ENCODE assay signal across 15 cellular contexts in genomic region chr12:31005944-31006361, GRCh38.
DNase-seq lines count a peak whose midpoint lies in the region; ATAC-seq and TF ChIP-seq lines count a peak whose summit lies in the region.
"Had no signal": no experiment of that assay in that cellular context is flagged by ENCODE, and none has a peak within 500 bp of the region (broad histone marks: within the 10 kb centered on the region; RNA-seq: fewer than 3 reads in every experiment).

No MANE protein-coding gene starts in this region.

- in situ Hi-C loops in G401 (cut with HindIII; ENCODE audit: low sequenced_read_pairs) = no loop called here

- H3K36me3 ChIP-seq in SJCRH30 (no peaks in the 10 kb centered on the region), smooth muscle cell (ENCODE audit: low read depth) (no peaks in the 10 kb centered on the region)
- H3K36me3 ChIP-seq: tibial artery had no signal

- H3K9me3 Mint-ChIP-seq in activated CD4-positive, alpha-beta memory T cell treated with anti-CD3 and anti-CD28 coated beads for 36 hours = no peaks in the 10 kb centered on the region
- no peaks in the 10 kb centered on the region for H3K9me3 Mint-ChIP-seq in activated CD4-positive, alpha-beta memory T cell treated with anti-CD3 and anti-CD28 coated beads, Interleukin-2, amount 10 ng/mL, durations not matched to agents 7 days and 5 days
- H3K9me3 Mint-ChIP-seq: central memory CD8-positive, alpha-beta T cell; IgD-negative memory B cell; natural killer cell treated with Interleukin-12 subunit alpha and Interleukin-12 subunit beta and Interleukin-15 and Interleukin-18, amount 100 ng/mL, for 72 hours had no signal

- no peaks in the 10 kb centered on the region for H3K4me1 Mint-ChIP-seq in activated CD4-positive, alpha-beta memory T cell treated with anti-CD3 and anti-CD28 coated beads for 36 hours (ENCODE audit: low read depth)
- peaks cover 2% of the 10 kb centered on the region for H3K4me1 Mint-ChIP-seq in activated CD4-positive, alpha-beta memory T cell treated with anti-CD3 and anti-CD28 coated beads, Interleukin-2, amount 10 ng/mL, durations not matched to agents 7 days and 5 days
- H3K4me1 Mint-ChIP-seq: central memory CD8-positive, alpha-beta T cell; IgD-negative memory B cell had no signal

- ATAC-seq in HG03045 (IDR thresholded peaks at IDR 0.05; ENCODE audit: unreplicated experiment) (no peak), HG03520 (IDR thresholded peaks at IDR 0.05; ENCODE audit: unreplicated experiment) (no peak)
- ATAC-seq: natural killer cell treated with Interleukin-12 subunit alpha and Interleukin-12 subunit beta and Interleukin-15 and Interleukin-18, amount 100 ng/mL, for 72 hours had no signal

- H2AFZ ChIP-seq in smooth muscle cell (ENCODE audit: low read depth) = no peak overlapping the region

- H4K20me1 ChIP-seq in smooth muscle cell (ENCODE audit: low read depth) = no peaks in the 10 kb centered on the region

- H3K9me3 ChIP-seq in SJCRH30 (replicated peaks) (no peaks in the 10 kb centered on the region), smooth muscle cell (replicated peaks; ENCODE audit: low read depth) (no peaks in the 10 kb centered on the region)
- H3K9me3 ChIP-seq: tibial artery had no signal

- POLR2A ChIA-PET in activated CD4-positive, alpha-beta memory T cell treated with anti-CD3 and anti-CD28 coated beads for 36 hours (lab: Charles Lee) = no interaction called here
- POLR2A ChIA-PET in activated CD4-positive, alpha-beta memory T cell treated with anti-CD3 and anti-CD28 coated beads, Interleukin-2, amount 10 ng/mL, durations not matched to agents 7 days and 5 days (lab: Charles Lee) = no interaction called here

- H3K4me3 Mint-ChIP-seq in activated CD4-positive, alpha-beta memory T cell treated with anti-CD3 and anti-CD28 coated beads for 36 hours = no peak overlapping the region
- no peak overlapping the region for H3K4me3 Mint-ChIP-seq in activated CD4-positive, alpha-beta memory T cell treated with anti-CD3 and anti-CD28 coated beads, Interleukin-2, amount 10 ng/mL, durations not matched to agents 7 days and 5 days
- H3K4me3 Mint-ChIP-seq: central memory CD8-positive, alpha-beta T cell; IgD-negative memory B cell; natural killer cell treated with Interleukin-12 subunit alpha and Interleukin-12 subunit beta and Interleukin-15 and Interleukin-18, amount 100 ng/mL, for 72 hours had no signal

- H3K27me3 ChIP-seq in SJCRH30 (no peaks in the 10 kb centered on the region), smooth muscle cell (ENCODE audit: low read depth) (no peaks in the 10 kb centered on the region)
- H3K27me3 ChIP-seq: tibial artery had no signal

- H3K4me2 ChIP-seq in smooth muscle cell = no peak overlapping the region

- H3K4me3 ChIP-seq in SJCRH30 = no peak overlapping the region
- H3K4me3 ChIP-seq in fibroblast of the aortic adventitia (ENCODE audit: low read depth, low read length) = no peak overlapping the region
- H3K4me3 ChIP-seq in smooth muscle cell = no peak overlapping the region
- H3K4me3 ChIP-seq: tibial artery had no signal

- H3K27ac Mint-ChIP-seq in activated CD4-positive, alpha-beta memory T cell treated with anti-CD3 and anti-CD28 coated beads for 36 hours = no peak overlapping the region
- no peak overlapping the region for H3K27ac Mint-ChIP-seq in activated CD4-positive, alpha-beta memory T cell treated with anti-CD3 and anti-CD28 coated beads, Interleukin-2, amount 10 ng/mL, durations not matched to agents 7 days and 5 days
- H3K27ac Mint-ChIP-seq: IgD-negative memory B cell; natural killer cell treated with Interleukin-12 subunit alpha and Interleukin-12 subunit beta and Interleukin-15 and Interleukin-18, amount 100 ng/mL, for 72 hours had no signal

- H3K27me3 Mint-ChIP-seq in activated CD4-positive, alpha-beta memory T cell treated with anti-CD3 and anti-CD28 coated beads for 36 hours = no peaks in the 10 kb centered on the region
- peaks cover 3% of the 10 kb centered on the region for H3K27me3 Mint-ChIP-seq in activated CD4-positive, alpha-beta memory T cell treated with anti-CD3 and anti-CD28 coated beads, Interleukin-2, amount 10 ng/mL, durations not matched to agents 7 days and 5 days

- H3K79me2 ChIP-seq in smooth muscle cell (ENCODE audit: low read depth) = no peaks in the 10 kb centered on the region

- CTCF ChIA-PET in activated CD4-positive, alpha-beta memory T cell treated with anti-CD3 and anti-CD28 coated beads for 36 hours (lab: Charles Lee) = no interaction called here
- CTCF ChIA-PET in activated CD4-positive, alpha-beta memory T cell treated with anti-CD3 and anti-CD28 coated beads, Interleukin-2, amount 10 ng/mL, durations not matched to agents 7 days and 5 days (lab: Charles Lee) = no interaction called here

- peaks cover 34% of the 10 kb centered on the region for H3K4me1 ChIP-seq in SJCRH30
- no peaks in the 10 kb centered on the region for H3K4me1 ChIP-seq in smooth muscle cell (ENCODE audit: low read depth)
- H3K4me1 ChIP-seq: tibial artery had no signal

- no peak overlapping the region for H3K9ac ChIP-seq in smooth muscle cell (ENCODE audit: low read depth)

- no peaks in the 10 kb centered on the region for H3F3A ChIP-seq in smooth muscle cell (ENCODE audit: low read depth)

- peak; percentile 6 for DNase-seq in activated CD4-positive, alpha-beta memory T cell treated with anti-CD3 and anti-CD28 coated beads for 36 hours
- DNase-seq in activated CD4-positive, alpha-beta memory T cell treated with anti-CD3 and anti-CD28 coated beads, Interleukin-2, amount 10 ng/mL, durations not matched to agents 7 days and 5 days = no peak
- DNase-seq in SJCRH30 = peak; percentile 71 to 79
- peak; percentile 27 for DNase-seq in fibroblast of the aortic adventitia (ENCODE audit: low read depth)
- no peak for DNase-seq in smooth muscle cell (lab: John Stamatoyannopoulos, UW; ENCODE audit: unreplicated experiment)
- no peak for DNase-seq in G401 (ENCODE audit: low spot score)
- DNase-seq: 8988T; hypothalamus; stimulated activated CD4-positive, alpha-beta T cell treated with anti-CD3 and anti-CD28 coated beads, Interleukin-4, amount 100 ng/mL, for 1 hour had no signal

- peak overlapping the region; percentile 57 for H3K27ac ChIP-seq in SJCRH30
- H3K27ac ChIP-seq in smooth muscle cell (ENCODE audit: low read depth) = peak overlapping the region; percentile 22
- H3K27ac ChIP-seq: tibial artery had no signal

- no peaks in the 10 kb centered on the region for H3K36me3 Mint-ChIP-seq in activated CD4-positive, alpha-beta memory T cell treated with anti-CD3 and anti-CD28 coated beads for 36 hours
- no peaks in the 10 kb centered on the region for H3K36me3 Mint-ChIP-seq in activated CD4-positive, alpha-beta memory T cell treated with anti-CD3 and anti-CD28 coated beads, Interleukin-2, amount 10 ng/mL, durations not matched to agents 7 days and 5 days (ENCODE audit: low read depth)
- H3K36me3 Mint-ChIP-seq: IgD-negative memory B cell; natural killer cell treated with Interleukin-12 subunit alpha and Interleukin-12 subunit beta and Interleukin-15 and Interleukin-18, amount 100 ng/mL, for 72 hours had no signal

- TF ChIP-seq CTCF in fibroblast of the aortic adventitia (IDR thresholded peaks at IDR 0.05; ENCODE audit: insufficient read depth, low read length) = no peak
- no peak for TF ChIP-seq CTCF in smooth muscle cell (IDR thresholded peaks at IDR 0.05; ENCODE audit: borderline replicate concordance, insufficient read depth, poor library complexity, severe bottlenecking)

- intact Hi-C loops in activated CD4-positive, alpha-beta memory T cell treated with anti-CD3 and anti-CD28 coated beads for 36 hours (cut with micrococcal nuclease) = no loop called here

- WGBS in smooth muscle cell (ENCODE audit: low lambda C conversion rate) = 62% methylated on average over 4 of the region's 4 CpGs

Comparison
In these comparisons a context has a peak if more than half of its experiments do, and no peak if none do; other contexts are left out.
1. DNase-seq: peak in activated CD4-positive, alpha-beta memory T cell treated with anti-CD3 and anti-CD28 coated beads for 36 hours (single experiment), SJCRH30 (2 of 2) and fibroblast of the aortic adventitia (single experiment); none in activated CD4-positive, alpha-beta memory T cell treated with anti-CD3 and anti-CD28 coated beads, Interleukin-2, amount 10 ng/mL, durations not matched to agents 7 days and 5 days (single experiment), smooth muscle cell (single experiment) and G401 (single experiment).